2 cellular contexts compared by ENCODE assay signal in the genomic region with DNA sequence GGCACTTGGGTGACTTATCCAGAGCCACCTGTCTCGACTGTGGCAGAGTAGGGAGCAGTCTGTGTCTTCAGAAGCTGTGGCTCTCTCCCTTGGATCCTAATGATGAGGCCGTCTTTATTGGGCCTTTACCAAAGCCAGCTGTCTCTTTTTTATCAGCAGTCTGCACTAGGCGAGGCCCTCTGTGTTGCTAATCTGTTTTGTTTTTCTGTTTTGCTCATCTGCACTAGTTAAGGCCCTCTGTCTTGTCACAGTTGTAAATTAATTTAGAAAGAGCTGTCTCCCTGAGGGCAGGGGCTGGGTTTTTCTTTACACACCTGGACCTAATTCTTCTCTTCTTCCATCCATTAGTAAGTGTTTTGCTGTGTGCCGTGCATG.
A peak's percentile ranks its signal among the peaks of the same experiment; 100 is the strongest.
TF ChIP-seq lines count a peak whose summit lies in the region.

No MANE protein-coding gene starts in this region.

TF ChIP-seq in GM23338, 12 proteins besides CTCF, POLR2A, EP300 and RAD21 (continues in another document):
- TF ChIP-seq, protein P1, sequence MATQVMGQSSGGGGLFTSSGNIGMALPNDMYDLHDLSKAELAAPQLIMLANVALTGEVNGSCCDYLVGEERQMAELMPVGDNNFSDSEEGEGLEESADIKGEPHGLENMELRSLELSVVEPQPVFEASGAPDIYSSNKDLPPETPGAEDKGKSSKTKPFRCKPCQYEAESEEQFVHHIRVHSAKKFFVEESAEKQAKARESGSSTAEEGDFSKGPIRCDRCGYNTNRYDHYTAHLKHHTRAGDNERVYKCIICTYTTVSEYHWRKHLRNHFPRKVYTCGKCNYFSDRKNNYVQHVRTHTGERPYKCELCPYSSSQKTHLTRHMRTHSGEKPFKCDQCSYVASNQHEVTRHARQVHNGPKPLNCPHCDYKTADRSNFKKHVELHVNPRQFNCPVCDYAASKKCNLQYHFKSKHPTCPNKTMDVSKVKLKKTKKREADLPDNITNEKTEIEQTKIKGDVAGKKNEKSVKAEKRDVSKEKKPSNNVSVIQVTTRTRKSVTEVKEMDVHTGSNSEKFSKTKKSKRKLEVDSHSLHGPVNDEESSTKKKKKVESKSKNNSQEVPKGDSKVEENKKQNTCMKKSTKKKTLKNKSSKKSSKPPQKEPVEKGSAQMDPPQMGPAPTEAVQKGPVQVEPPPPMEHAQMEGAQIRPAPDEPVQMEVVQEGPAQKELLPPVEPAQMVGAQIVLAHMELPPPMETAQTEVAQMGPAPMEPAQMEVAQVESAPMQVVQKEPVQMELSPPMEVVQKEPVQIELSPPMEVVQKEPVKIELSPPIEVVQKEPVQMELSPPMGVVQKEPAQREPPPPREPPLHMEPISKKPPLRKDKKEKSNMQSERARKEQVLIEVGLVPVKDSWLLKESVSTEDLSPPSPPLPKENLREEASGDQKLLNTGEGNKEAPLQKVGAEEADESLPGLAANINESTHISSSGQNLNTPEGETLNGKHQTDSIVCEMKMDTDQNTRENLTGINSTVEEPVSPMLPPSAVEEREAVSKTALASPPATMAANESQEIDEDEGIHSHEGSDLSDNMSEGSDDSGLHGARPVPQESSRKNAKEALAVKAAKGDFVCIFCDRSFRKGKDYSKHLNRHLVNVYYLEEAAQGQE (IDR thresholded peaks at IDR 0.05; ENCODE audit: unreplicated experiment), result no peak
- TF ChIP-seq JUNB (IDR thresholded peaks at IDR 0.05; ENCODE audit: unreplicated experiment) (no peak), EZH2 (IDR thresholded peaks at IDR 0.05; ENCODE audit: low read depth, unreplicated experiment) (no peak), ZNF331 (CRISPR knock-in tag; IDR thresholded peaks at IDR 0.05; ENCODE audit: low read depth) (no peak), CREB1 (CRISPR knock-in tag; IDR thresholded peaks at IDR 0.05; ENCODE audit: low read depth) (no peak), NANOG (IDR thresholded peaks at IDR 0.05; ENCODE audit: borderline replicate concordance) (no peak), POLR2AphosphoS5 (IDR thresholded peaks at IDR 0.05; ENCODE audit: low read depth) (no peak), EZH2phosphoT487 (IDR thresholded peaks at IDR 0.05; ENCODE audit: unreplicated experiment) (no peak)
- TF ChIP-seq, protein P2, sequence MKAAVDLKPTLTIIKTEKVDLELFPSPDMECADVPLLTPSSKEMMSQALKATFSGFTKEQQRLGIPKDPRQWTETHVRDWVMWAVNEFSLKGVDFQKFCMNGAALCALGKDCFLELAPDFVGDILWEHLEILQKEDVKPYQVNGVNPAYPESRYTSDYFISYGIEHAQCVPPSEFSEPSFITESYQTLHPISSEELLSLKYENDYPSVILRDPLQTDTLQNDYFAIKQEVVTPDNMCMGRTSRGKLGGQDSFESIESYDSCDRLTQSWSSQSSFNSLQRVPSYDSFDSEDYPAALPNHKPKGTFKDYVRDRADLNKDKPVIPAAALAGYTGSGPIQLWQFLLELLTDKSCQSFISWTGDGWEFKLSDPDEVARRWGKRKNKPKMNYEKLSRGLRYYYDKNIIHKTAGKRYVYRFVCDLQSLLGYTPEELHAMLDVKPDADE (IDR thresholded peaks at IDR 0.05), result no peak
- TF ChIP-seq, protein P3, sequence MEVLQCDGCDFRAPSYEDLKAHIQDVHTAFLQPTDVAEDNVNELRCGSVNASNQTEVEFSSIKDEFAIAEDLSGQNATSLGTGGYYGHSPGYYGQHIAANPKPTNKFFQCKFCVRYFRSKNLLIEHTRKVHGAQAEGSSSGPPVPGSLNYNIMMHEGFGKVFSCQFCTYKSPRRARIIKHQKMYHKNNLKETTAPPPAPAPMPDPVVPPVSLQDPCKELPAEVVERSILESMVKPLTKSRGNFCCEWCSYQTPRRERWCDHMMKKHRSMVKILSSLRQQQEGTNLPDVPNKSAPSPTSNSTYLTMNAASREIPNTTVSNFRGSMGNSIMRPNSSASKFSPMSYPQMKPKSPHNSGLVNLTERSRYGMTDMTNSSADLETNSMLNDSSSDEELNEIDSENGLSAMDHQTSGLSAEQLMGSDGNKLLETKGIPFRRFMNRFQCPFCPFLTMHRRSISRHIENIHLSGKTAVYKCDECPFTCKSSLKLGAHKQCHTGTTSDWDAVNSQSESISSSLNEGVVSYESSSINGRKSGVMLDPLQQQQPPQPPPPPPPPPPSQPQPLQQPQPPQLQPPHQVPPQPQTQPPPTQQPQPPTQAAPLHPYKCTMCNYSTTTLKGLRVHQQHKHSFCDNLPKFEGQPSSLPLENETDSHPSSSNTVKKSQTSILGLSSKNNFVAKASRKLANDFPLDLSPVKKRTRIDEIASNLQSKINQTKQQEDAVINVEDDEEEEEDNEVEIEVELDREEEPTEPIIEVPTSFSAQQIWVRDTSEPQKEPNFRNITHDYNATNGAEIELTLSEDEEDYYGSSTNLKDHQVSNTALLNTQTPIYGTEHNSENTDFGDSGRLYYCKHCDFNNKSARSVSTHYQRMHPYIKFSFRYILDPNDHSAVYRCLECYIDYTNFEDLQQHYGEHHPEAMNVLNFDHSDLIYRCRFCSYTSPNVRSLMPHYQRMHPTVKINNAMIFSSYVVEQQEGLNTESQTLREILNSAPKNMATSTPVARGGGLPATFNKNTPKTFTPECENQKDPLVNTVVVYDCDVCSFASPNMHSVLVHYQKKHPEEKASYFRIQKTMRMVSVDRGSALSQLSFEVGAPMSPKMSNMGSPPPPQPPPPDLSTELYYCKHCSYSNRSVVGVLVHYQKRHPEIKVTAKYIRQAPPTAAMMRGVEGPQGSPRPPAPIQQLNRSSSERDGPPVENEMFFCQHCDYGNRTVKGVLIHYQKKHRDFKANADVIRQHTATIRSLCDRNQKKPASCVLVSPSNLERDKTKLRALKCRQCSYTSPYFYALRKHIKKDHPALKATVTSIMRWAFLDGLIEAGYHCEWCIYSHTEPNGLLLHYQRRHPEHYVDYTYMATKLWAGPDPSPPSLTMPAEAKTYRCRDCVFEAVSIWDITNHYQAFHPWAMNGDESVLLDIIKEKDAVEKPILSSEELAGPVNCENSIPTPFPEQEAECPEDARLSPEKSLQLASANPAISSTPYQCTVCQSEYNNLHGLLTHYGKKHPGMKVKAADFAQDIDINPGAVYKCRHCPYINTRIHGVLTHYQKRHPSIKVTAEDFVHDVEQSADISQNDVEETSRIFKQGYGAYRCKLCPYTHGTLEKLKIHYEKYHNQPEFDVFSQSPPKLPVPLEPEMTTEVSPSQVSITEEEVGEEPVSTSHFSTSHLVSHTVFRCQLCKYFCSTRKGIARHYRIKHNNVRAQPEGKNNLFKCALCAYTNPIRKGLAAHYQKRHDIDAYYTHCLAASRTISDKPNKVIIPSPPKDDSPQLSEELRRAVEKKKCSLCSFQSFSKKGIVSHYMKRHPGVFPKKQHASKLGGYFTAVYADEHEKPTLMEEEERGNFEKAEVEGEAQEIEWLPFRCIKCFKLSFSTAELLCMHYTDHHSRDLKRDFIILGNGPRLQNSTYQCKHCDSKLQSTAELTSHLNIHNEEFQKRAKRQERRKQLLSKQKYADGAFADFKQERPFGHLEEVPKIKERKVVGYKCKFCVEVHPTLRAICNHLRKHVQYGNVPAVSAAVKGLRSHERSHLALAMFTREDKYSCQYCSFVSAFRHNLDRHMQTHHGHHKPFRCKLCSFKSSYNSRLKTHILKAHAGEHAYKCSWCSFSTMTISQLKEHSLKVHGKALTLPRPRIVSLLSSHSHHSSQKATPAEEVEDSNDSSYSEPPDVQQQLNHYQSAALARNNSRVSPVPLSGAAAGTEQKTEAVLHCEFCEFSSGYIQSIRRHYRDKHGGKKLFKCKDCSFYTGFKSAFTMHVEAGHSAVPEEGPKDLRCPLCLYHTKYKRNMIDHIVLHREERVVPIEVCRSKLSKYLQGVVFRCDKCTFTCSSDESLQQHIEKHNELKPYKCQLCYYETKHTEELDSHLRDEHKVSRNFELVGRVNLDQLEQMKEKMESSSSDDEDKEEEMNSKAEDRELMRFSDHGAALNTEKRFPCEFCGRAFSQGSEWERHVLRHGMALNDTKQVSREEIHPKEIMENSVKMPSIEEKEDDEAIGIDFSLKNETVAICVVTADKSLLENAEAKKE (CRISPR knock-in tag; IDR thresholded peaks at IDR 0.05), result no peak

TF ChIP-seq in GM12878, 131 proteins besides CTCF, POLR2A, EP300 and RAD21:
- no peak for TF ChIP-seq PML (IDR thresholded peaks at IDR 0.05; ENCODE audit: low read length)
- TF ChIP-seq BHLHE40 (IDR thresholded peaks at IDR 0.05; ENCODE audit: borderline replicate concordance in 1 of 2, low read depth in 2 of 2, low read length in 1 of 2), result 0 out of 4 replicates have a peak, but pooled peaks of 1 of the 2 experiments have one; percentile 8
